In genomic region chr4:52658671-52659015, GRCh38 we compare ENCODE assay signal across 7 cellular contexts.
DNase-seq lines count a peak whose midpoint lies in the region; ATAC-seq lines count a peak whose summit lies in the region.

No MANE protein-coding gene starts in this region.

- peaks cover 14% of the 10 kb centered on the region; the same call in 1 of the 2 replicates for H3K27me3 ChIP-seq in iPS-20b (ENCODE audit: insufficient read depth, low read length)

- peak; percentile 25 for DNase-seq in activated naive CD8-positive, alpha-beta T cell treated with anti-CD3 and anti-CD28 coated beads, Interleukin-2, amount 50 U/mL, for 24 hours
- DNase-seq in stimulated activated naive CD8-positive, alpha-beta T cell treated with anti-CD3 and anti-CD28 coated beads, Interleukin-15, amount 100 ng/mL, for 72 hours: peak in 1 of 2 donors; percentile 3
- DNase-seq in globus pallidus (ENCODE audit: low spot score): no peak
- no peak for DNase-seq in ecto neural progenitor cell (ENCODE audit: low spot score)

- H3K27ac Mint-ChIP-seq in activated naive CD8-positive, alpha-beta T cell treated with anti-CD3 and anti-CD28 coated beads, Interleukin-2, amount 50 U/mL, for 24 hours: no peak overlapping the region
- H3K27ac Mint-ChIP-seq in stimulated activated naive CD8-positive, alpha-beta T cell treated with anti-CD3 and anti-CD28 coated beads, Interleukin-15, amount 100 ng/mL, for 72 hours: no peak overlapping the region

- peak overlapping the region; percentile 77; the same call in 1 of the 2 replicates for H3K9ac ChIP-seq in iPS-20b (ENCODE audit: low read depth, low read length)

- H3K9me3 Mint-ChIP-seq in activated naive CD8-positive, alpha-beta T cell treated with anti-CD3 and anti-CD28 coated beads, Interleukin-2, amount 50 U/mL, for 24 hours: no peaks in the 10 kb centered on the region
- no peaks in the 10 kb centered on the region for H3K9me3 Mint-ChIP-seq in stimulated activated naive CD8-positive, alpha-beta T cell treated with anti-CD3 and anti-CD28 coated beads, Interleukin-15, amount 100 ng/mL, for 72 hours

- H3K27me3 Mint-ChIP-seq in activated naive CD8-positive, alpha-beta T cell treated with anti-CD3 and anti-CD28 coated beads, Interleukin-2, amount 50 U/mL, for 24 hours: peaks cover 14% of the 10 kb centered on the region
- peaks cover 41% of the 10 kb centered on the region for H3K27me3 Mint-ChIP-seq in stimulated activated naive CD8-positive, alpha-beta T cell treated with anti-CD3 and anti-CD28 coated beads, Interleukin-15, amount 100 ng/mL, for 72 hours

- peaks cover 10% of the 10 kb centered on the region; the same call in 1 of the 2 replicates for H3K4me1 ChIP-seq in iPS-20b (ENCODE audit: insufficient read depth, low read length)

- peaks cover 12% of the 10 kb centered on the region for H3K4me1 Mint-ChIP-seq in activated naive CD8-positive, alpha-beta T cell treated with anti-CD3 and anti-CD28 coated beads, Interleukin-2, amount 50 U/mL, for 24 hours
- H3K4me1 Mint-ChIP-seq in stimulated activated naive CD8-positive, alpha-beta T cell treated with anti-CD3 and anti-CD28 coated beads, Interleukin-15, amount 100 ng/mL, for 72 hours: peaks cover 27% of the 10 kb centered on the region

- H3K4me3 ChIP-seq in iPS-20b (ENCODE audit: low read length): peak overlapping the region; percentile 78

- peak overlapping the region; percentile 74 for H3K4me3 Mint-ChIP-seq in activated naive CD8-positive, alpha-beta T cell treated with anti-CD3 and anti-CD28 coated beads, Interleukin-2, amount 50 U/mL, for 24 hours
- H3K4me3 Mint-ChIP-seq in stimulated activated naive CD8-positive, alpha-beta T cell treated with anti-CD3 and anti-CD28 coated beads, Interleukin-15, amount 100 ng/mL, for 72 hours: peak overlapping the region; percentile 81 to 87

- peaks cover 16% of the 10 kb centered on the region; the same call in 1 of the 2 replicates for H3K36me3 ChIP-seq in iPS-20b (ENCODE audit: insufficient read depth, low read depth, low read length)

- H3K9me3 ChIP-seq in iPS-20b (ENCODE audit: insufficient read depth, low read depth, low read length): peaks cover 2% of the 10 kb centered on the region; the same call in 1 of the 2 replicates

- ATAC-seq in GM19043 (IDR thresholded peaks at IDR 0.05; ENCODE audit: low read depth, unreplicated experiment): peak; percentile 16
- peak; percentile 8 for ATAC-seq in HG03139 (IDR thresholded peaks at IDR 0.05; ENCODE audit: unreplicated experiment)
- ATAC-seq in activated naive CD8-positive, alpha-beta T cell treated with anti-CD3 and anti-CD28 coated beads, Interleukin-2, amount 50 U/mL, for 24 hours: no peak
- no peak for ATAC-seq in stimulated activated naive CD8-positive, alpha-beta T cell treated with anti-CD3 and anti-CD28 coated beads, Interleukin-15, amount 100 ng/mL, for 72 hours

- peaks cover 7% of the 10 kb centered on the region for H3K36me3 Mint-ChIP-seq in activated naive CD8-positive, alpha-beta T cell treated with anti-CD3 and anti-CD28 coated beads, Interleukin-2, amount 50 U/mL, for 24 hours (ENCODE audit: low read depth)

- H3K27ac ChIP-seq in iPS-20b (ENCODE audit: low read length): no peak overlapping the region

Comparison
In these comparisons a context has a peak if more than half of its experiments do, and no peak if none do; other contexts are left out.
1. ATAC-seq: peak in GM19043 (single experiment) and HG03139 (single experiment); none in activated naive CD8-positive, alpha-beta T cell treated with anti-CD3 and anti-CD28 coated beads, Interleukin-2, amount 50 U/mL, for 24 hours (single experiment) and stimulated activated naive CD8-positive, alpha-beta T cell treated with anti-CD3 and anti-CD28 coated beads, Interleukin-15, amount 100 ng/mL, for 72 hours (single experiment).